ENCODE assay signal across 8 cellular contexts in genomic region chr2:102020596-102021170, GRCh38. TPM values are rescaled to one million over a fixed set of nuclear protein-coding genes. Genes with fewer than 3 reads are reported as not detected.
DNase-seq lines count a peak whose midpoint lies in the region; ATAC-seq lines count a peak whose summit lies in the region.

No MANE protein-coding gene starts in this region.

- intact Hi-C loops in activated CD4-positive, alpha-beta T cell treated with anti-CD3 and anti-CD28 coated beads for 36 hours (cut with DNase I, micrococcal nuclease), result loop anchor here (1.0 to 5.0 kb wide), 10 partner anchors 42 to 429 kb away; partner anchors contain the start of gene IL18R1 (in 2 of the 2)

- POLR2A ChIA-PET in activated CD4-positive, alpha-beta T cell treated with anti-CD3 and anti-CD28 coated beads for 36 hours (lab: Charles Lee), result interaction anchor here (0.6 kb wide), 2 partner anchors 19 to 75 kb away, joined by 3 to 5 read pairs; no protein-coding TSS in a partner anchor

- H3K9me3 Mint-ChIP-seq in activated CD4-positive, alpha-beta T cell treated with anti-CD3 and anti-CD28 coated beads for 36 hours (ENCODE audit: low read depth), result no peaks in the 10 kb centered on the region

- peaks cover 14% of the 10 kb centered on the region for H3K36me3 Mint-ChIP-seq in activated CD4-positive, alpha-beta T cell treated with anti-CD3 and anti-CD28 coated beads for 36 hours (ENCODE audit: low read depth)

- peaks cover 53% of the 10 kb centered on the region for H3K4me1 Mint-ChIP-seq in activated CD4-positive, alpha-beta T cell treated with anti-CD3 and anti-CD28 coated beads for 36 hours

- H3K27ac Mint-ChIP-seq in activated CD4-positive, alpha-beta T cell treated with anti-CD3 and anti-CD28 coated beads for 36 hours, result peak overlapping the region; percentile 68

- ATAC-seq in HG02870 (IDR thresholded peaks at IDR 0.05; ENCODE audit: unreplicated experiment), result peak; percentile 58
- ATAC-seq in activated CD4-positive, alpha-beta T cell treated with anti-CD3 and anti-CD28 coated beads for 36 hours, result peak; percentile 84

- DNase-seq in NCI-H1417 (lab: John Stamatoyannopoulos, UW) (peak; percentile 6 to 64 (median 32)), NCI-H1417 treated with DMSO at 0.1 percent for 48 hours (lab: John Stamatoyannopoulos, UW) (no peak), NCI-H226 (peak; percentile 46), cerebellar cortex (ENCODE audit: low spot score) (peak; percentile 48), left kidney (ENCODE audit: low read depth, low spot score) (peak; percentile 91)
- peak; percentile 92 for DNase-seq in activated CD4-positive, alpha-beta T cell treated with anti-CD3 and anti-CD28 coated beads for 36 hours
- peak; percentile 81 for DNase-seq in stimulated activated CD4-positive, alpha-beta T cell treated with anti-CD3 and anti-CD28 coated beads, Interleukin-2, amount 100 ng/mL, for 4 hours (ENCODE audit: low read depth)

- H3K27me3 Mint-ChIP-seq in activated CD4-positive, alpha-beta T cell treated with anti-CD3 and anti-CD28 coated beads for 36 hours, result peaks cover 2% of the 10 kb centered on the region

- H3K4me3 Mint-ChIP-seq in activated CD4-positive, alpha-beta T cell treated with anti-CD3 and anti-CD28 coated beads for 36 hours, result no peak overlapping the region

- CTCF ChIA-PET in activated CD4-positive, alpha-beta T cell treated with anti-CD3 and anti-CD28 coated beads for 36 hours (lab: Charles Lee), result interaction anchor here (0.6 to 3.9 kb wide), 46 partner anchors 8 to 422 kb away, joined by 3 to 71 read pairs (median 4); partner anchors contain the start of gene IL1RL2

RNA-seq across cellular contexts. Expression of gene IL1R2, which starts 28.9 kb away (rescaled TPM):
- total RNA-seq in activated CD4-positive, alpha-beta T cell treated with anti-CD3 and anti-CD28 coated beads for 36 hours, result 10 to 100 TPM; 21.4 to 25.4 TPM
